ENCODE assay signal across 27 cellular contexts in genomic region chr12:95681210-95681765, GRCh38.
"Had no signal": no experiment of that assay in that cellular context is flagged by ENCODE, and none has a peak within 500 bp of the region (broad histone marks: within the 10 kb centered on the region; RNA-seq: fewer than 3 reads in every experiment).

No MANE protein-coding gene starts in this region.

- H3K4me2 ChIP-seq: smooth muscle cell had no signal

- H3K4me1 ChIP-seq: breast epithelium, esophagus squamous epithelium, right atrium auricular region, tibial artery had no signal

- H3K27ac ChIP-seq: breast epithelium, epithelial cell of prostate, esophagus squamous epithelium, right atrium auricular region, tibial artery had no signal

- H3K36me3 ChIP-seq: breast epithelium had no signal

- H3K9me3 ChIP-seq: breast epithelium, esophagus squamous epithelium, right atrium auricular region, tibial artery had no signal

- H3K27me3 ChIP-seq: breast epithelium, esophagus squamous epithelium, right atrium auricular region, tibial artery had no signal

- FAIRE-seq: endometrium, frontal cortex had no signal

- DNase-seq: activated CD4-positive, alpha-beta memory T cell treated with anti-CD3 and anti-CD28 coated beads, Interleukin-2, amount 10 ng/mL, durations not matched to agents 7 days and 5 days; activated CD4-positive, alpha-beta T cell treated with anti-CD3 and anti-CD28 coated beads for 1 hour; activated CD4-positive, alpha-beta T cell treated with anti-CD3 and anti-CD28 coated beads, Interleukin-2, amount 10 ng/mL, durations not matched to agents 7 days and 5 days; activated CD8-positive, alpha-beta memory T cell treated with anti-CD3 and anti-CD28 coated beads, Interleukin-2, amount 50 U/mL, for 48 hours; activated gamma-delta T cell treated with Interleukin-2 at 50 U/mL for 16 hours; activated naive CD4-positive, alpha-beta T cell treated with anti-CD3 and anti-CD28 coated beads, Interleukin-2, amount 50 U/mL, for 16 hours; activated T-cell treated with anti-CD3 and anti-CD28 coated beads, Interleukin-2, amount 50 U/mL, for 24 hours; amniotic stem cell; effector CD8-positive, alpha-beta T cell; esophagus squamous epithelium; kidney glomerular epithelial cell; left ventricle myocardium superior; naive thymus-derived CD4-positive, alpha-beta T cell; nucleus accumbens; stimulated activated CD4-positive, alpha-beta T cell treated with anti-CD3 and anti-CD28 coated beads, Interleukin-1b, Interleukin-23, amount 100 ng/mL, for 48 hours; stimulated activated CD4-positive, alpha-beta T cell treated with anti-CD3 and anti-CD28 coated beads, Interleukin-4, amount 100 ng/mL, for 4 hours; stimulated activated CD8-positive, alpha-beta memory T cell treated with anti-CD3 and anti-CD28 coated beads, Interleukin-4, amount 100 ng/mL, for 48 hours; stimulated activated naive CD8-positive, alpha-beta T cell treated with anti-CD3 and anti-CD28 coated beads, Interleukin-15, amount 100 ng/mL, for 72 hours; substantia nigra; T-helper 2 cell; tibial artery had no signal

- H3K4me3 ChIP-seq: breast epithelium, esophagus squamous epithelium, right atrium auricular region, smooth muscle cell, tibial artery had no signal
